Comparison of ENCODE assay signal across 1 cellular context in genomic region chr6:36979343-36979742, GRCh38.
TF ChIP-seq lines count a peak whose summit lies in the region.

No MANE protein-coding gene starts in this region.

TF ChIP-seq in SK-N-SH treated with all-trans-retinoic acid at 6 μM for 48 hours, 23 proteins besides CTCF, POLR2A, EP300 and RAD21 (continued from another document):
- no peak for TF ChIP-seq CSRNP3 (CRISPR knock-in tag; IDR thresholded peaks at IDR 0.05)
